1 cellular context compared by ENCODE assay signal in the genomic region with DNA sequence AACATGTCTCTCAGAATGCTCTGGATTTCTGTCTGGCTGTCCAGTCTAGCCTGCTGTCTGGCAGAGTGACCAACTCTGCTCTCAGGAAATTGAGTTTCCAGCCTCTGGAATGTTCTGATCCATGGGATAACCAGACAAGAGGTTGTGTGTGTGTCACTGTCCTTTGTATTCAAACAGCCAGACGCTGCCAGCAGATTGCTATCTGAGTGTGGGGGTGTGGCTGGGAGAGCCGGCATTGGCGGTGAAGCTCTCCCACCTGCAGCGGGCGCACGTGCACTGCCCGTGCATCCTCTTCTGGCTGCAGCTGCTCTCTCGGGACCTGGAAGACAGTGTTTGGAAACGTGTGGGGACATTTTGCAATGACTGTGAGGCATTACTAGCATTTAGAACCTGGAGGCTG.
A peak's percentile ranks its signal among the peaks of the same experiment; 100 is the strongest.
TF ChIP-seq lines count a peak whose summit lies in the region.

No MANE protein-coding gene starts in this region.

TF ChIP-seq in HCT116, 20 proteins besides CTCF, POLR2A, EP300 and RAD21 (continued from another document):
- TF ChIP-seq, protein P1, sequence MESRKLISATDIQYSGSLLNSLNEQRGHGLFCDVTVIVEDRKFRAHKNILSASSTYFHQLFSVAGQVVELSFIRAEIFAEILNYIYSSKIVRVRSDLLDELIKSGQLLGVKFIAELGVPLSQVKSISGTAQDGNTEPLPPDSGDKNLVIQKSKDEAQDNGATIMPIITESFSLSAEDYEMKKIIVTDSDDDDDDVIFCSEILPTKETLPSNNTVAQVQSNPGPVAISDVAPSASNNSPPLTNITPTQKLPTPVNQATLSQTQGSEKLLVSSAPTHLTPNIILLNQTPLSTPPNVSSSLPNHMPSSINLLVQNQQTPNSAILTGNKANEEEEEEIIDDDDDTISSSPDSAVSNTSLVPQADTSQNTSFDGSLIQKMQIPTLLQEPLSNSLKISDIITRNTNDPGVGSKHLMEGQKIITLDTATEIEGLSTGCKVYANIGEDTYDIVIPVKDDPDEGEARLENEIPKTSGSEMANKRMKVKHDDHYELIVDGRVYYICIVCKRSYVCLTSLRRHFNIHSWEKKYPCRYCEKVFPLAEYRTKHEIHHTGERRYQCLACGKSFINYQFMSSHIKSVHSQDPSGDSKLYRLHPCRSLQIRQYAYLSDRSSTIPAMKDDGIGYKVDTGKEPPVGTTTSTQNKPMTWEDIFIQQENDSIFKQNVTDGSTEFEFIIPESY (IDR thresholded peaks at IDR 0.05; ENCODE audit: extremely low read depth, insufficient replicate concordance, low read length), result no peak
- TF ChIP-seq, protein P2, sequence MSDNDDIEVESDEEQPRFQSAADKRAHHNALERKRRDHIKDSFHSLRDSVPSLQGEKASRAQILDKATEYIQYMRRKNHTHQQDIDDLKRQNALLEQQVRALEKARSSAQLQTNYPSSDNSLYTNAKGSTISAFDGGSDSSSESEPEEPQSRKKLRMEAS (IDR thresholded peaks at IDR 0.05), result peak; percentile 96
- no peak for TF ChIP-seq EZH2phosphoT487 (IDR thresholded peaks at IDR 0.05; ENCODE audit: borderline replicate concordance)
